25 cellular contexts compared by ENCODE assay signal in genomic region chr10:128572696-128573095, GRCh38.
DNase-seq lines count a peak whose midpoint lies in the region; ATAC-seq and TF ChIP-seq lines count a peak whose summit lies in the region.
"Had no signal": no experiment of that assay in that cellular context is flagged by ENCODE, and none has a peak within 500 bp of the region (broad histone marks: within the 10 kb centered on the region; RNA-seq: fewer than 3 reads in every experiment).

No MANE protein-coding gene starts in this region.

- no peak overlapping the region for H3K14ac ChIP-seq in neuronal stem cell (ENCODE audit: low read length)

- no peak overlapping the region for H2BK15ac ChIP-seq in neuronal stem cell (ENCODE audit: low read length)

- H3K4me1 ChIP-seq in neuronal stem cell (ENCODE audit: control insufficient read depth in 2 of 2, insufficient read depth in 1 of 2, low read depth in 1 of 2, low read length in 2 of 2) (no peaks in the 10 kb centered on the region), upper lobe of right lung (no peaks in the 10 kb centered on the region)
- H3K4me1 ChIP-seq: A549 had no signal

- no peak for TF ChIP-seq CTCF in upper lobe of right lung (IDR thresholded peaks at IDR 0.05)
- no peak for TF ChIP-seq CTCF in omental fat pad (IDR thresholded peaks at IDR 0.05)

- H3K27ac ChIP-seq in neuronal stem cell (replicated peaks; ENCODE audit: low read length) (no peak overlapping the region), upper lobe of right lung (no peak overlapping the region)
- H3K27ac ChIP-seq: A549; BLaER1 treated with 17β-estradiol and CSF1 and Interleukin-3, amounts not matched to agents 10 nM and 100 nM; GM23248 had no signal

- H3K79me1 ChIP-seq in neuronal stem cell (ENCODE audit: low read depth, low read length) = no peaks in the 10 kb centered on the region

- H4K91ac ChIP-seq in neuronal stem cell (ENCODE audit: low read depth, low read length, poor library complexity) = no peak overlapping the region

- H3K9me3 ChIP-seq in neuronal stem cell (replicated peaks in 1 of 2; ENCODE audit: control insufficient read depth in 2 of 2, insufficient read depth in 1 of 2, low read depth in 1 of 2, low read length in 2 of 2) (no peaks in the 10 kb centered on the region), upper lobe of right lung (no peaks in the 10 kb centered on the region)
- H3K9me3 ChIP-seq: A549; BE2C; BLaER1 treated with 17β-estradiol and CSF1 and Interleukin-3, amounts not matched to agents 10 nM and 100 nM had no signal

- no peak overlapping the region for H3K4me3 Mint-ChIP-seq in stimulated activated naive CD8-positive, alpha-beta T cell treated with anti-CD3 and anti-CD28 coated beads, Interleukin-15, amount 100 ng/mL, for 72 hours
- H3K4me3 Mint-ChIP-seq in activated CD4-positive, alpha-beta T cell treated with anti-CD3 and anti-CD28 coated beads, Interleukin-2, amount 10 ng/mL, durations not matched to agents 7 days and 5 days = no peak overlapping the region
- H3K4me3 Mint-ChIP-seq: CD14-positive monocyte; CD4-positive, alpha-beta T cell; CD8-positive, alpha-beta memory T cell; H9 had no signal

- ATAC-seq in stimulated activated naive CD8-positive, alpha-beta T cell treated with anti-CD3 and anti-CD28 coated beads, Interleukin-15, amount 100 ng/mL, for 72 hours = peak; percentile 15
- ATAC-seq in stimulated activated naive CD8-positive, alpha-beta T cell treated with anti-CD3 and anti-CD28 coated beads, Interleukin-15, Interleukin-2, amounts not matched to agents 100 U/mL and 50 U/mL, for 24 hours = no peak
- ATAC-seq in upper lobe of right lung (peak; percentile 11), omental fat pad (ENCODE audit: low FRiP score) (no peak)
- ATAC-seq: A549, GM12878, HCT116 had no signal

- no peak overlapping the region for H3K27ac Mint-ChIP-seq in stimulated activated naive CD8-positive, alpha-beta T cell treated with anti-CD3 and anti-CD28 coated beads, Interleukin-15, amount 100 ng/mL, for 72 hours
- no peak overlapping the region for H3K27ac Mint-ChIP-seq in activated CD4-positive, alpha-beta T cell treated with anti-CD3 and anti-CD28 coated beads, Interleukin-2, amount 10 ng/mL, durations not matched to agents 7 days and 5 days
- H3K27ac Mint-ChIP-seq: CD14-positive monocyte; CD4-positive, alpha-beta T cell; CD8-positive, alpha-beta memory T cell had no signal

- no CpG with 5 or more reads among the region's 7 CpGs for WGBS in neuronal stem cell (ENCODE audit: extremely low coverage in 2 of 2, insufficient read length in 2 of 2, insufficient replicate concordance in 1 of 2), 2 donors

- H3K9ac ChIP-seq in neuronal stem cell (ENCODE audit: low read depth, low read length, poor library complexity) = no peak overlapping the region
- H3K9ac ChIP-seq: BLaER1 treated with 17β-estradiol and CSF1 and Interleukin-3, amounts not matched to agents 10 nM and 100 nM; GM23248 had no signal

- H3K4me2 ChIP-seq in neuronal stem cell (ENCODE audit: insufficient read depth, low read length, poor library complexity, severe bottlenecking) = no peak overlapping the region
- H3K4me2 ChIP-seq: A549; BLaER1 treated with 17β-estradiol and CSF1 and Interleukin-3, amounts not matched to agents 10 nM and 100 nM had no signal

- H2BK12ac ChIP-seq in neuronal stem cell (ENCODE audit: low read length) = no peak overlapping the region

- no peaks in the 10 kb centered on the region for H3K36me3 Mint-ChIP-seq in activated CD4-positive, alpha-beta T cell treated with anti-CD3 and anti-CD28 coated beads, Interleukin-2, amount 10 ng/mL, durations not matched to agents 7 days and 5 days (ENCODE audit: low read depth)
- H3K36me3 Mint-ChIP-seq: CD14-positive monocyte; CD8-positive, alpha-beta memory T cell had no signal

- H3K23ac ChIP-seq in neuronal stem cell (ENCODE audit: low read depth, low read length, poor library complexity) = peak overlapping the region; percentile 39

- no peak overlapping the region for H4K8ac ChIP-seq in neuronal stem cell (ENCODE audit: low read depth, low read length)

- intact Hi-C loops in upper lobe of right lung (cut with DNase I) = no loop called here

- no peak overlapping the region for H2AFZ ChIP-seq in neuronal stem cell (ENCODE audit: low read length)
- H2AFZ ChIP-seq: GM23248 had no signal

- H2BK120ac ChIP-seq in neuronal stem cell (ENCODE audit: low read depth, low read length) = no peak overlapping the region

- H3K4me3 ChIP-seq in neuronal stem cell (ENCODE audit: low read length in 2 of 2) = no peak overlapping the region
- no peak overlapping the region for H3K4me3 ChIP-seq in upper lobe of right lung
- H3K4me3 ChIP-seq: A549; BLaER1 treated with 17β-estradiol and CSF1 and Interleukin-3, amounts not matched to agents 10 nM and 100 nM; GM12878; GM23248 had no signal

- CTCF ChIA-PET in activated CD4-positive, alpha-beta T cell treated with anti-CD3 and anti-CD28 coated beads, Interleukin-2, amount 10 ng/mL, durations not matched to agents 7 days and 5 days (lab: Charles Lee) = no interaction called here

- no peak overlapping the region for H2AK5ac ChIP-seq in neuronal stem cell (ENCODE audit: low read depth, low read length)

- no peaks in the 10 kb centered on the region for H3K9me3 Mint-ChIP-seq in stimulated activated naive CD8-positive, alpha-beta T cell treated with anti-CD3 and anti-CD28 coated beads, Interleukin-15, amount 100 ng/mL, for 72 hours
- H3K9me3 Mint-ChIP-seq in activated CD4-positive, alpha-beta T cell treated with anti-CD3 and anti-CD28 coated beads, Interleukin-2, amount 10 ng/mL, durations not matched to agents 7 days and 5 days = no peaks in the 10 kb centered on the region
- H3K9me3 Mint-ChIP-seq: CD4-positive, alpha-beta T cell; H9 had no signal

- no peaks in the 10 kb centered on the region for H3K27me3 Mint-ChIP-seq in stimulated activated naive CD8-positive, alpha-beta T cell treated with anti-CD3 and anti-CD28 coated beads, Interleukin-15, amount 100 ng/mL, for 72 hours
- H3K27me3 Mint-ChIP-seq in activated CD4-positive, alpha-beta T cell treated with anti-CD3 and anti-CD28 coated beads, Interleukin-2, amount 10 ng/mL, durations not matched to agents 7 days and 5 days = no peaks in the 10 kb centered on the region
- H3K27me3 Mint-ChIP-seq: CD4-positive, alpha-beta T cell had no signal

- POLR2A ChIA-PET in activated CD4-positive, alpha-beta T cell treated with anti-CD3 and anti-CD28 coated beads, Interleukin-2, amount 10 ng/mL, durations not matched to agents 7 days and 5 days (lab: Charles Lee) = no interaction called here

- no peak overlapping the region for H3K4ac ChIP-seq in neuronal stem cell (ENCODE audit: low read length)

- peak overlapping the region; percentile 45 for H3K18ac ChIP-seq in neuronal stem cell (ENCODE audit: low read length)

- DNase-seq in stimulated activated naive CD8-positive, alpha-beta T cell treated with anti-CD3 and anti-CD28 coated beads, Interleukin-15, amount 100 ng/mL, for 72 hours = no peak
- no peak for DNase-seq in stimulated activated naive CD8-positive, alpha-beta T cell treated with anti-CD3 and anti-CD28 coated beads, Interleukin-15, Interleukin-2, amounts not matched to agents 100 U/mL and 50 U/mL, for 24 hours
- DNase-seq in neuronal stem cell (ENCODE audit: low spot score) (no peak), retina (peak; percentile 14), upper lobe of right lung (no peak), midbrain (lab: John Stamatoyannopoulos, UW) (no peak), omental fat pad (ENCODE audit: low spot score) (no peak)
- no peak for DNase-seq in activated CD4-positive, alpha-beta T cell treated with anti-CD3 and anti-CD28 coated beads, Interleukin-2, amount 10 ng/mL, durations not matched to agents 7 days and 5 days
- DNase-seq: 8988T; ACHN; AML-193; BE2C; CD4-positive, alpha-beta T cell; CD8-positive, alpha-beta memory T cell; DMS 273 treated with DMSO at 0.1 percent for 48 hours; DMS79; EL; GDM1; GM23248; H9 had no signal

- H3K36me3 ChIP-seq in neuronal stem cell (replicated peaks in 1 of 2; ENCODE audit: control insufficient read depth in 2 of 2, insufficient read depth in 2 of 2, low read length in 2 of 2) = no peaks in the 10 kb centered on the region
- no peaks in the 10 kb centered on the region for H3K36me3 ChIP-seq in upper lobe of right lung
- H3K36me3 ChIP-seq: BE2C; BLaER1 treated with 17β-estradiol and CSF1 and Interleukin-3, amounts not matched to agents 10 nM and 100 nM had no signal

- no peaks in the 10 kb centered on the region for H3K4me1 Mint-ChIP-seq in stimulated activated naive CD8-positive, alpha-beta T cell treated with anti-CD3 and anti-CD28 coated beads, Interleukin-15, amount 100 ng/mL, for 72 hours
- no peaks in the 10 kb centered on the region for H3K4me1 Mint-ChIP-seq in activated CD4-positive, alpha-beta T cell treated with anti-CD3 and anti-CD28 coated beads, Interleukin-2, amount 10 ng/mL, durations not matched to agents 7 days and 5 days
- H3K4me1 Mint-ChIP-seq: CD14-positive monocyte; CD8-positive, alpha-beta memory T cell had no signal

- H3K27me3 ChIP-seq in neuronal stem cell (ENCODE audit: control insufficient read depth in 3 of 3, insufficient read depth in 3 of 3, low read depth in 1 of 3, low read length in 3 of 3) = no peaks in the 10 kb centered on the region
- H3K27me3 ChIP-seq in upper lobe of right lung = no peaks in the 10 kb centered on the region
- H3K27me3 ChIP-seq: BE2C; BLaER1 treated with 17β-estradiol and CSF1 and Interleukin-3, amounts not matched to agents 10 nM and 100 nM had no signal

- H2BK5ac ChIP-seq in neuronal stem cell (ENCODE audit: low read length) = no peak overlapping the region

Comparison
In these comparisons a context has a peak if more than half of its experiments do, and no peak if none do; other contexts are left out.
1. ATAC-seq: peak in stimulated activated naive CD8-positive, alpha-beta T cell treated with anti-CD3 and anti-CD28 coated beads, Interleukin-15, amount 100 ng/mL, for 72 hours (single experiment) and upper lobe of right lung (single experiment); none in stimulated activated naive CD8-positive, alpha-beta T cell treated with anti-CD3 and anti-CD28 coated beads, Interleukin-15, Interleukin-2, amounts not matched to agents 100 U/mL and 50 U/mL, for 24 hours (single experiment) and omental fat pad (single experiment).